ENCODE assay signal across 16 cellular contexts in the genomic region with DNA sequence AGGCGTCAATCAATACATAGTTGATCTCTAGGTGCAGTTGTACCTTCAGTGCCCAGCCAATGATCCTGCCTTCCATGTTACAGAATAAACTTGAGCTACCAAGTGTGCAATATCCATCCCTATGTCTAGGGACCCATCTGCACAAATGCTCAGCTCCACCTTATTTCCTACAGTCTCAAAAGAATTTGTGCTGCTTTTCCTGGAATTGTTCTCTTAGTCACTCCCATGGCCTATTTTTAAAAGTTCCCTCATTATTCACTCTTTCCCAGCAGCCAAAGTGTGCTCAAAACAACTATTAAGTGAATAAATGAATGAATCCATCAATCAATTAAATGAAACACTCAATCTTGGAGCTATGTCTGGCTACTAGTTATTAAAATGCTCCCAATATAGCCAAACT. TPM values are rescaled to one million over a fixed set of nuclear protein-coding genes. Genes with fewer than 3 reads are reported as not detected.
DNase-seq lines count a peak whose midpoint lies in the region; ATAC-seq and TF ChIP-seq lines count a peak whose summit lies in the region.
"Had no signal": no experiment of that assay in that cellular context is flagged by ENCODE, and none has a peak within 500 bp of the region (broad histone marks: within the 10 kb centered on the region; RNA-seq: fewer than 3 reads in every experiment).

No MANE protein-coding gene starts in this region.

- no peaks in the 10 kb centered on the region for H4K20me1 ChIP-seq in osteoblast (ENCODE audit: insufficient read depth, low read length)

- no peak overlapping the region for H3K4me2 ChIP-seq in osteoblast (ENCODE audit: insufficient read depth, low read length)
- H3K4me2 ChIP-seq: GM23338 had no signal

- H3K9me3 ChIP-seq in left ventricle myocardium inferior (replicated peaks) (no peaks in the 10 kb centered on the region), osteoblast (ENCODE audit: low read depth, low read length) (no peaks in the 10 kb centered on the region)

- TF ChIP-seq CTCF in left ventricle myocardium inferior (IDR thresholded peaks at IDR 0.05; ENCODE audit: borderline replicate concordance) (no peak), fibroblast of pulmonary artery (IDR thresholded peaks at IDR 0.05; ENCODE audit: low read length, missing control alignments) (no peak), osteoblast (IDR thresholded peaks at IDR 0.05; ENCODE audit: extremely low read depth, low read depth, low read length) (no peak)

- ATAC-seq in Right ventricle myocardium inferior, result no peak
- ATAC-seq: GM23338 had no signal

- DNase-seq in left ventricle myocardium inferior (no peak), Right ventricle myocardium inferior (ENCODE audit: missing footprints) (no peak), fibroblast of pulmonary artery (ENCODE audit: low read depth) (peak; percentile 31), pulmonary artery endothelial cell (ENCODE audit: low read depth, low spot score) (peak; percentile 24), OCI-M1 (lab: John Stamatoyannopoulos, UW) (no peak), osteoblast (ENCODE audit: insufficient read length, low spot score, missing footprints) (no peak), DMS 273 treated with DMSO at 0.1 percent for 48 hours (lab: John Stamatoyannopoulos, UW) (no peak)
- DNase-seq: C1 segment of cervical spinal cord; Calu3; CD4-positive, alpha-beta T cell; DMS79; EL; H9 had no signal

- intact Hi-C loops in left ventricle myocardium inferior (cut with micrococcal nuclease), result no loop called here
- intact Hi-C loops in Right ventricle myocardium inferior (cut with DNase I), result no loop called here

- peaks cover 4% of the 10 kb centered on the region for H3K4me1 ChIP-seq in left ventricle myocardium inferior
- peaks cover 3% of the 10 kb centered on the region for H3K4me1 ChIP-seq in osteoblast (ENCODE audit: insufficient read depth, low read length)

- H3K4me3 ChIP-seq in left ventricle myocardium inferior, result no peak overlapping the region
- no peak overlapping the region for H3K4me3 ChIP-seq in fibroblast of pulmonary artery (replicated peaks; ENCODE audit: low read depth, low read length)
- no peak overlapping the region for H3K4me3 ChIP-seq in osteoblast (ENCODE audit: insufficient read depth, low read length)
- H3K4me3 ChIP-seq: GM23338 had no signal

- no peaks in the 10 kb centered on the region for H3K36me3 ChIP-seq in left ventricle myocardium inferior
- H3K36me3 ChIP-seq in osteoblast (ENCODE audit: insufficient read depth, low read length), result no peaks in the 10 kb centered on the region

- no peaks in the 10 kb centered on the region for H3K79me2 ChIP-seq in osteoblast (ENCODE audit: insufficient read depth, low read length)

- H3K27ac ChIP-seq in left ventricle myocardium inferior (replicated peaks) (peak overlapping the region; percentile 74), osteoblast (ENCODE audit: low read depth, low read length) (no peak overlapping the region)

- H2AFZ ChIP-seq in osteoblast (ENCODE audit: low read length), result no peak overlapping the region
- H2AFZ ChIP-seq: GM23338 had no signal

- no peaks in the 10 kb centered on the region for H3K27me3 ChIP-seq in left ventricle myocardium inferior (ENCODE audit: low read depth)
- peaks cover 27% of the 10 kb centered on the region for H3K27me3 ChIP-seq in osteoblast (ENCODE audit: insufficient read depth, low read length)

RNA-seq across cellular contexts. Expression of a gene that starts 14.7 kb away (rescaled TPM):
- total RNA-seq in left ventricle myocardium inferior, result not detected
- not detected for total RNA-seq in Right ventricle myocardium inferior
- total RNA-seq in pulmonary artery endothelial cell, result not detected in 2 replicates
- total RNA-seq in osteoblast, result not detected in 2 replicates
- total RNA-seq: B cell; Calu3; CD4-positive, alpha-beta T cell; GM23338; HT-29 had no signal

RNA-seq across cellular contexts. Expression of a gene that starts 55.3 kb away (rescaled TPM):
- total RNA-seq in left ventricle myocardium inferior (21.1 TPM), Right ventricle myocardium inferior (18.3 TPM), pulmonary artery endothelial cell (28.1 and 29.4 TPM in 2 replicates), osteoblast (29.7 and 32.1 TPM in 2 replicates)

Comparison
In these comparisons a context has a peak if more than half of its experiments do, and no peak if none do; other contexts are left out.
1. DNase-seq: peak in fibroblast of pulmonary artery (single experiment) and pulmonary artery endothelial cell (single experiment); none in left ventricle myocardium inferior (single experiment), Right ventricle myocardium inferior (single experiment), OCI-M1 (single experiment), osteoblast (single experiment) and DMS 273 treated with DMSO at 0.1 percent for 48 hours (single experiment).